ENCODE assay signal across 12 cellular contexts in the genomic region with DNA sequence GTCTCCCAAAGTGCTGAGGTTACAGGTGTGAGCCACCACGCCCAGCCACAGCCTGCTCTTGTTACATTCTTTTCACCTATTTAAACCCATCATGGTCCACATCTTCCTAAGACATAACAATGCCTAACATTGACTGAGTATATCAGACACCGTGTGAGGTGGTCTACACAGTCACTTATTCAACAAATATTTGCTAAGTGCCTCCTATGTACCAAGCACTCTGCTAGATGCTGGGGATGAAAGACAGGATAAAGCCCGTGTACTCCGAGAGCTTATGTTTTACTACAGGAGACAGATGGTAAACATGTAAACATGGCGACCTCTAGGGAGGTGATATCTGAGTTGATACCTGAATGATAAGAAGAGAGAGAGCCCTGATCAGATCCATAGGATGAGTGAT. TPM values are rescaled to one million over a fixed set of nuclear protein-coding genes. Genes with fewer than 3 reads are reported as not detected.
DNase-seq lines count a peak whose midpoint lies in the region; ATAC-seq lines count a peak whose summit lies in the region.
"Had no signal": no experiment of that assay in that cellular context is flagged by ENCODE, and none has a peak within 500 bp of the region (broad histone marks: within the 10 kb centered on the region; RNA-seq: fewer than 3 reads in every experiment).

No MANE protein-coding gene starts in this region.

- ATAC-seq in right cardiac atrium (no peak), Right ventricle myocardium superior (ENCODE audit: poor library complexity) (no peak), GM18511 (IDR thresholded peaks at IDR 0.05; ENCODE audit: unreplicated experiment) (no peak), HG03039 (IDR thresholded peaks at IDR 0.05; ENCODE audit: unreplicated experiment) (no peak)

- peaks cover 84% of the 10 kb centered on the region for H3K36me3 Mint-ChIP-seq in activated T-helper 1 cell treated with anti-CD3 and anti-CD28 coated beads, Interleukin-12 subunit alpha, Interleukin-12 subunit beta, Interleukin-2, Interleukin-4 antibody, amounts not matched to agents 30 ng/mL and 10 ng/mL and 1 ng/mL, durations not matched to agents 14 hours and 24 hours and 36 hours (ENCODE audit: low read depth)

- peaks cover 93% of the 10 kb centered on the region for H3K79me2 ChIP-seq in Karpas-422 (ENCODE audit: low read length)

- H3K27me3 ChIP-seq in right cardiac atrium (ENCODE audit: control insufficient read depth, insufficient read depth) (no peaks in the 10 kb centered on the region), mesenchymal stem cell (ENCODE audit: control insufficient read depth in 1 of 2, insufficient read depth in 1 of 2, low read length in 2 of 2) (no peaks in the 10 kb centered on the region), Karpas-422 (ENCODE audit: low read length) (no peaks in the 10 kb centered on the region)
- H3K27me3 ChIP-seq: neutrophil had no signal

- H3K36me3 ChIP-seq in mesenchymal stem cell (ENCODE audit: control insufficient read depth in 1 of 2, insufficient read depth in 2 of 2, low read depth in 1 of 2, low read length in 2 of 2): peaks cover 51 to 85% of the 10 kb centered on the region in 2 experiments
- H3K36me3 ChIP-seq in Karpas-422 (ENCODE audit: insufficient read depth, low read length): peaks cover 25% of the 10 kb centered on the region; the same call in 1 of the 2 replicates

- no peak overlapping the region for H3K14ac ChIP-seq in mesenchymal stem cell (ENCODE audit: low read length in 2 of 2)

- H3K9me3 Mint-ChIP-seq in activated T-helper 1 cell treated with anti-CD3 and anti-CD28 coated beads, Interleukin-12 subunit alpha, Interleukin-12 subunit beta, Interleukin-2, Interleukin-4 antibody, amounts not matched to agents 30 ng/mL and 10 ng/mL and 1 ng/mL, durations not matched to agents 14 hours and 24 hours and 36 hours: no peaks in the 10 kb centered on the region

- H2AFZ ChIP-seq in mesenchymal stem cell (ENCODE audit: low read depth, low read length) (no peak overlapping the region), Karpas-422 (ENCODE audit: low read length) (no peak overlapping the region)

- DNase-seq in right cardiac atrium (no peak), Right ventricle myocardium superior (no peak), mesenchymal stem cell (no peak), NCI-H2029 (lab: John Stamatoyannopoulos, UW) (no peak), Karpas-422 (no peak)
- DNase-seq in activated T-helper 1 cell treated with anti-CD3 and anti-CD28 coated beads, Interleukin-12 subunit alpha, Interleukin-12 subunit beta, Interleukin-2, Interleukin-4 antibody, amounts not matched to agents 30 ng/mL and 10 ng/mL and 1 ng/mL, durations not matched to agents 14 hours and 24 hours and 36 hours (ENCODE audit: low spot score): no peak
- DNase-seq: activated CD4-positive, alpha-beta T cell treated with anti-CD3 and anti-CD28 coated beads for 48 hours; NCI-H187 treated with DMSO at 0.1 percent for 48 hours; stimulated activated CD4-positive, alpha-beta T cell treated with anti-CD3 and anti-CD28 coated beads, Interleukin-4, amount 100 ng/mL, for 1 hour had no signal

- H3K79me1 ChIP-seq in mesenchymal stem cell (replicated peaks; ENCODE audit: low read length, poor library complexity, severe bottlenecking): no peaks in the 10 kb centered on the region

- peak overlapping the region in 1 of 2 experiments; percentile 17 for H2BK12ac ChIP-seq in mesenchymal stem cell (ENCODE audit: low read length in 2 of 2)

- H3K9me3 ChIP-seq in right cardiac atrium (ENCODE audit: control insufficient read depth, low read length) (no peaks in the 10 kb centered on the region), mesenchymal stem cell (ENCODE audit: control insufficient read depth, low read length) (no peaks in the 10 kb centered on the region), Karpas-422 (ENCODE audit: low read length) (no peaks in the 10 kb centered on the region)
- H3K9me3 ChIP-seq: neutrophil had no signal

- H4K91ac ChIP-seq in mesenchymal stem cell (ENCODE audit: low read length): no peak overlapping the region

- 87% methylated on average over 5 of the region's 5 CpGs for WGBS in right cardiac atrium
- WGBS in mesenchymal stem cell: 97% methylated on average over 5 of the region's 5 CpGs

- H4K8ac ChIP-seq in mesenchymal stem cell (ENCODE audit: low read length): no peak overlapping the region

- H2AK5ac ChIP-seq in mesenchymal stem cell (ENCODE audit: low read length, severe bottlenecking): peak overlapping the region; percentile 0

- no peaks in the 10 kb centered on the region for H3K27me3 Mint-ChIP-seq in activated T-helper 1 cell treated with anti-CD3 and anti-CD28 coated beads, Interleukin-12 subunit alpha, Interleukin-12 subunit beta, Interleukin-2, Interleukin-4 antibody, amounts not matched to agents 30 ng/mL and 10 ng/mL and 1 ng/mL, durations not matched to agents 14 hours and 24 hours and 36 hours (ENCODE audit: insufficient read depth)

- H3K4me1 Mint-ChIP-seq in activated T-helper 1 cell treated with anti-CD3 and anti-CD28 coated beads, Interleukin-12 subunit alpha, Interleukin-12 subunit beta, Interleukin-2, Interleukin-4 antibody, amounts not matched to agents 30 ng/mL and 10 ng/mL and 1 ng/mL, durations not matched to agents 14 hours and 24 hours and 36 hours (ENCODE audit: low read depth): peaks cover 90% of the 10 kb centered on the region

- no peak overlapping the region for H3K18ac ChIP-seq in mesenchymal stem cell (ENCODE audit: low read depth in 1 of 2, low read length in 2 of 2)

- no peak overlapping the region for H3K4ac ChIP-seq in mesenchymal stem cell (ENCODE audit: low read depth in 1 of 2, low read length in 2 of 2)

- H2BK15ac ChIP-seq in mesenchymal stem cell (ENCODE audit: low read depth, poor library complexity, severe bottlenecking): no peak overlapping the region

- H2BK120ac ChIP-seq in mesenchymal stem cell (ENCODE audit: low read depth, low read length): no peak overlapping the region

- no peaks in the 10 kb centered on the region for H3K9me2 ChIP-seq in Karpas-422 (replicated peaks; ENCODE audit: insufficient read depth, low read length)

- H3K4me1 ChIP-seq in right cardiac atrium (ENCODE audit: control insufficient read depth, insufficient read depth, low read length) (peaks cover 39% of the 10 kb centered on the region), mesenchymal stem cell (ENCODE audit: control insufficient read depth, insufficient read depth, low read depth, low read length) (peaks cover 50% of the 10 kb centered on the region), Karpas-422 (ENCODE audit: low read length) (peaks cover 43% of the 10 kb centered on the region)

- peak overlapping the region; percentile 21 for H3K27ac Mint-ChIP-seq in activated T-helper 1 cell treated with anti-CD3 and anti-CD28 coated beads, Interleukin-12 subunit alpha, Interleukin-12 subunit beta, Interleukin-2, Interleukin-4 antibody, amounts not matched to agents 30 ng/mL and 10 ng/mL and 1 ng/mL, durations not matched to agents 14 hours and 24 hours and 36 hours

- no peak overlapping the region for H2BK5ac ChIP-seq in mesenchymal stem cell (ENCODE audit: low read depth, low read length, poor library complexity, severe bottlenecking)

- intact Hi-C loops in right cardiac atrium (cut with DNase I) (loop anchor here in 1 of 4 donors (5.0 kb wide), 1 partner anchor 33 kb away; no protein-coding TSS in a partner anchor), Right ventricle myocardium superior (cut with DNase I) (no loop called here)
- intact Hi-C loops in activated T-helper 1 cell treated with anti-CD3 and anti-CD28 coated beads, Interleukin-12 subunit alpha, Interleukin-12 subunit beta, Interleukin-2, Interleukin-4 antibody, amounts not matched to agents 30 ng/mL and 10 ng/mL and 1 ng/mL, durations not matched to agents 14 hours and 24 hours and 36 hours (cut with micrococcal nuclease): no loop called here

- H4K20me1 ChIP-seq in Karpas-422 (ENCODE audit: insufficient read depth, low read depth, low read length): no peaks in the 10 kb centered on the region

- H3K4me3 ChIP-seq in right cardiac atrium (ENCODE audit: low read length) (no peak overlapping the region), mesenchymal stem cell (ENCODE audit: insufficient read depth in 1 of 2, low read depth in 1 of 2, low read length in 2 of 2) (no peak overlapping the region), Karpas-422 (ENCODE audit: low read length) (no peak overlapping the region)

- H3K23ac ChIP-seq in mesenchymal stem cell (ENCODE audit: low read length in 2 of 2): no peak overlapping the region

- H3K27ac ChIP-seq in right cardiac atrium (ENCODE audit: low read length) (peak overlapping the region; percentile 62), mesenchymal stem cell (ENCODE audit: low read length, poor library complexity, severe bottlenecking) (no peak overlapping the region), Karpas-422 (ENCODE audit: low read length) (no peak overlapping the region)
- H3K27ac ChIP-seq: neutrophil had no signal

- no peak overlapping the region for H3K9ac ChIP-seq in mesenchymal stem cell (ENCODE audit: low read length)
- H3K9ac ChIP-seq in Karpas-422 (ENCODE audit: low read length): no peak overlapping the region

- H3K4me3 Mint-ChIP-seq in activated T-helper 1 cell treated with anti-CD3 and anti-CD28 coated beads, Interleukin-12 subunit alpha, Interleukin-12 subunit beta, Interleukin-2, Interleukin-4 antibody, amounts not matched to agents 30 ng/mL and 10 ng/mL and 1 ng/mL, durations not matched to agents 14 hours and 24 hours and 36 hours: peak overlapping the region; percentile 16

- H3K4me2 ChIP-seq in mesenchymal stem cell (ENCODE audit: low read length, poor library complexity, severe bottlenecking) (no peak overlapping the region), Karpas-422 (ENCODE audit: low read depth, low read length, poor library complexity, severe bottlenecking) (no peak overlapping the region)

RNA-seq across cellular contexts. Expression of a gene that starts 12.7 kb away (rescaled TPM):
- 10 to 100 TPM; 39.9 to 56.9 (median 46.1) TPM for total RNA-seq in right cardiac atrium
- polyA plus RNA-seq in right cardiac atrium: 46.0 TPM
- 48.7 TPM for total RNA-seq in Right ventricle myocardium superior
- total RNA-seq in activated T-helper 1 cell treated with anti-CD3 and anti-CD28 coated beads, Interleukin-12 subunit alpha, Interleukin-12 subunit beta, Interleukin-2, Interleukin-4 antibody, amounts not matched to agents 30 ng/mL and 10 ng/mL and 1 ng/mL, durations not matched to agents 14 hours and 24 hours and 36 hours: 417 and 420 TPM in 2 replicates
- 116 TPM for polyA plus RNA-seq in mesenchymal stem cell (2013, experiment 1 of 2)
- polyA plus RNA-seq in mesenchymal stem cell (2013, experiment 2 of 2): 114 TPM
- total RNA-seq in Karpas-422 (2014; rRNA removed; shearing (Covaris generic); ENCODE audit: low replicate concordance): 41.0 and 56.1 TPM in 2 replicates

RNA-seq across cellular contexts. Expression of a gene that starts 29.2 kb away (rescaled TPM):
- total RNA-seq in right cardiac atrium (1 to 10 TPM in 2 of 4 donors, under 1 TPM in 2; 0.67 to 2.5 (median 1.5) TPM), Right ventricle myocardium superior (0.97 TPM)
- polyA plus RNA-seq in right cardiac atrium: 0.41 TPM
- total RNA-seq in activated T-helper 1 cell treated with anti-CD3 and anti-CD28 coated beads, Interleukin-12 subunit alpha, Interleukin-12 subunit beta, Interleukin-2, Interleukin-4 antibody, amounts not matched to agents 30 ng/mL and 10 ng/mL and 1 ng/mL, durations not matched to agents 14 hours and 24 hours and 36 hours: 53.3 and 54.4 TPM in 2 replicates
- 20.9 TPM for polyA plus RNA-seq in mesenchymal stem cell (2013, experiment 1 of 2)
- 21.1 TPM for polyA plus RNA-seq in mesenchymal stem cell (2013, experiment 2 of 2)
- 54.0 and 55.5 TPM in 2 replicates for total RNA-seq in Karpas-422 (2014; rRNA removed; shearing (Covaris generic); ENCODE audit: low replicate concordance)

Comparison
In these comparisons a context has a peak if more than half of its experiments do, and no peak if none do; other contexts are left out.
1. RNA of a gene that starts 29.2 kb away (total RNA-seq): 54.0 to 55.5 TPM in Karpas-422 and 53.3 to 54.4 TPM in activated T-helper 1 cell treated with anti-CD3 and anti-CD28 coated beads, Interleukin-12 subunit alpha, Interleukin-12 subunit beta, Interleukin-2, Interleukin-4 antibody, amounts not matched to agents 30 ng/mL and 10 ng/mL and 1 ng/mL, durations not matched to agents 14 hours and 24 hours and 36 hours; 0.67 to 2.5 TPM in right cardiac atrium and 0.97 TPM in Right ventricle myocardium superior (single experiment); every median in the first group is over 10 times any median in the second.